In the genomic region with DNA sequence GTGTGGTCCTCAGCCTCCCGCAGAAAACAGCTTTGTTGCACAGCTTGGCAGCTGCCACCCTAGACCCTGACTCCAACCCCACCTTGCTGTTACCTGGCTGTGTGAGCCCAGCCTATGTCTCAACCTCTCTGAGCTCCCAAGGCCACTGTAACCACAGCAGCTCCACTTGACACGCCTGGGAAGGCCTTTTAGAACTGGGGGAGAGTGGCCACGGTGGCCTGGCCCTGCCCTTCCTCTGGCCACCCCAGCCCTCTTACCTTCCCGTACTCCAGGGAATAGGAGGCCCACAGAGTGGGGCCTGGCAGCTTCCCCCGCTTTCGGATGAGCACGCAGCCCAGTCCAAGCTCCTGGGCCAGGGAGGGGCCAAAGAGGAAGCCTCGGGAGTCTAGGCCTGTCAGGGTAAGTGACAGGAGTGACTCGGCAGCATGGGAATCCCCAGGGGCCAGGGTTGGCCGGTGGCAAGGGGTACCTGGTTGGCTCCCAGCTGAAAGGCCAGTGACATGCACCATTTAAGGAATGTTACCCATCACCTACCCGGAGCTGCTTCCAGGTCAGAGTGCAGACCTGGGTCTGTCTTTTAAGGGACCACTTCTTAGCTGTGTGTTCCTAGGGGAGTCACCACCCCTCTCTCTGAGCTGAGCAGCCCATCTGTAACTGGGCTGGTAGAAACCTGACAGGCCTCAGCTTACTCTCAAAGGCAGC, we compare ENCODE assay signal across 8 cellular contexts. TPM values are rescaled to one million over a fixed set of nuclear protein-coding genes. Genes with fewer than 3 reads are reported as not detected.
DNase-seq lines count a peak whose midpoint lies in the region; ATAC-seq and TF ChIP-seq lines count a peak whose summit lies in the region.

No MANE protein-coding gene starts in this region.

- H3K27ac ChIP-seq in A673 (ENCODE audit: low read depth, low read length, poor library complexity, severe bottlenecking) (peak overlapping the region; percentile 94), HCT116 (ENCODE audit: low read depth, low read length) (peak overlapping the region; percentile 100)

- POLR2A ChIA-PET in A673 (lab: Charles Lee; ENCODE audit: low non-redundant PET) (no interaction called here), HCT116 (lab: Charles Lee) (interaction anchor here (0.7 to 3.2 kb wide), 5 partner anchors 9 to 408 kb away, joined by 3 to 16 read pairs (median 10); a partner anchor contains a TSS)
- POLR2A ChIA-PET in activated CD4-positive, alpha-beta memory T cell treated with anti-CD3 and anti-CD28 coated beads, Interleukin-2, amount 10 ng/mL, durations not matched to agents 7 days and 5 days (lab: Charles Lee) = interaction anchor here (0.9 to 11.5 kb wide), 18 partner anchors 9 to 699 kb away, joined by 3 to 249 read pairs (median 4); a partner anchor contains a TSS

- H3K27me3 ChIP-seq in A673 (replicated peaks; ENCODE audit: insufficient read depth, low read depth, low read length, poor library complexity) (no peaks in the 10 kb centered on the region), HCT116 (ENCODE audit: insufficient read depth, low read length) (no peaks in the 10 kb centered on the region)

- H2AFZ ChIP-seq in HCT116 (ENCODE audit: low read depth, low read length, poor library complexity, severe bottlenecking) = no peak overlapping the region

- no TSS peak for BruUV-seq in A673 (replicated peaks; lab: Mats Ljungman, UMichigan)
- no TSS peak for BruUV-seq in HCT116 (replicated peaks; lab: Mats Ljungman, UMichigan)

- no peak for TF ChIP-seq CTCF in A673 (conservative IDR thresholded peaks at IDR 0.05; ENCODE audit: low read depth, low read length)
- no peak for TF ChIP-seq CTCF in HCT116 (IDR thresholded peaks at IDR 0.05 in 2 of 3, conservative IDR thresholded peaks at IDR 0.05 in 1 of 3; ENCODE audit: borderline replicate concordance in 1 of 3, insufficient read depth in 1 of 3, low read depth in 2 of 3, low read length in 2 of 3)
- TF ChIP-seq CTCF in glutamatergic neuron (IDR thresholded peaks at IDR 0.05; ENCODE audit: partially characterized antibody, unreplicated experiment) = no peak
- TF ChIP-seq CTCF in GM10266 (IDR thresholded peaks at IDR 0.05; ENCODE audit: control insufficient read depth, insufficient read depth, low read depth, missing control alignments) = no peak

- H3K79me2 ChIP-seq in HCT116 (ENCODE audit: insufficient read depth, low read length) = peaks cover 55% of the 10 kb centered on the region

- H3K4me3 ChIP-seq in A673 (ENCODE audit: low read depth, low read length, poor library complexity, severe bottlenecking) = peak overlapping the region; percentile 60
- H3K4me3 ChIP-seq in HCT116 (replicated peaks in 1 of 2; ENCODE audit: low read depth in 1 of 2, low read length in 2 of 2) = peak overlapping the region; percentile 72 to 75

- RAD21 ChIA-PET in HCT116 (lab: Charles Lee; ENCODE audit: low non-redundant PET in 1 of 2, low total read pairs in 2 of 2, uncharacterized antibody in 2 of 2, unreplicated experiment in 2 of 2) = no interaction called here

- H3K9ac ChIP-seq in HCT116 (ENCODE audit: low read length) = peak overlapping the region; percentile 87

- peaks cover 36% of the 10 kb centered on the region for H3K4me1 Mint-ChIP-seq in activated CD4-positive, alpha-beta memory T cell treated with anti-CD3 and anti-CD28 coated beads, Interleukin-2, amount 10 ng/mL, durations not matched to agents 7 days and 5 days
- H3K4me1 Mint-ChIP-seq in glutamatergic neuron (ENCODE audit: low read depth, unreplicated experiment) = peaks cover 4% of the 10 kb centered on the region

- CTCF ChIA-PET in A673 (lab: Charles Lee) = interaction anchor here (0.5 kb wide), 1 partner anchor 382 kb away, joined by 6 read pairs; no protein-coding TSS in a partner anchor
- CTCF ChIA-PET in HCT116 (lab: Charles Lee) = interaction anchor here (0.7 to 4.9 kb wide), 5 partner anchors 25 to 361 kb away, joined by 3 to 33 read pairs (median 3); a partner anchor contains a TSS
- CTCF ChIA-PET in activated CD4-positive, alpha-beta memory T cell treated with anti-CD3 and anti-CD28 coated beads, Interleukin-2, amount 10 ng/mL, durations not matched to agents 7 days and 5 days (lab: Charles Lee) = interaction anchor here (1.7 to 5.0 kb wide), 5 partner anchors 26 to 73 kb away, joined by 4 to 36 read pairs (median 19); a partner anchor contains a TSS

- peak overlapping the region; percentile 94 for H3K4me2 ChIP-seq in HCT116 (ENCODE audit: low read length)

- TF ChIP-seq RAD21 in HCT116 (IDR thresholded peaks at IDR 0.05; ENCODE audit: low read depth) = no peak

- TF ChIP-seq POLR2A in HCT116 (IDR thresholded peaks at IDR 0.05; ENCODE audit: borderline replicate concordance, extremely low read depth, insufficient read depth, insufficient read length) = no peak

- intact Hi-C loops in A673 (cut with micrococcal nuclease; ENCODE audit: unreplicated experiment) = loop anchor here (5.0 kb wide), 1 partner anchor 362 kb away; a partner anchor contains a TSS
- intact Hi-C loops in HCT116 (cut with micrococcal nuclease) = loop anchor here (10.0 kb wide), 2 partner anchors 244 to 754 kb away; a partner anchor contains a TSS

- H4K20me1 ChIP-seq in HCT116 (ENCODE audit: insufficient read depth) = peaks cover 4% of the 10 kb centered on the region; the same call in 1 of the 2 replicates

- peaks cover 34% of the 10 kb centered on the region for H3K36me3 Mint-ChIP-seq in activated CD4-positive, alpha-beta memory T cell treated with anti-CD3 and anti-CD28 coated beads, Interleukin-2, amount 10 ng/mL, durations not matched to agents 7 days and 5 days (ENCODE audit: low read depth)
- H3K36me3 Mint-ChIP-seq in glutamatergic neuron (ENCODE audit: unreplicated experiment) = no peaks in the 10 kb centered on the region

- peak; percentile 63 for DNase-seq in A673 (ENCODE audit: low spot score)
- DNase-seq in HCT116 (ENCODE audit: low read depth, low spot score) = no peak
- no peak for DNase-seq in activated CD4-positive, alpha-beta memory T cell treated with anti-CD3 and anti-CD28 coated beads, Interleukin-2, amount 10 ng/mL, durations not matched to agents 7 days and 5 days
- DNase-seq in glutamatergic neuron = no peak
- DNase-seq in stimulated activated CD4-positive, alpha-beta T cell treated with anti-CD3 and anti-CD28 coated beads, Interleukin-4, amount 100 ng/mL, for 24 hours = peak; percentile 58
- no peak for DNase-seq in GM10266 (ENCODE audit: extremely low spot score)

- H3K27ac Mint-ChIP-seq in activated CD4-positive, alpha-beta memory T cell treated with anti-CD3 and anti-CD28 coated beads, Interleukin-2, amount 10 ng/mL, durations not matched to agents 7 days and 5 days = peak overlapping the region; percentile 88
- H3K27ac Mint-ChIP-seq in glutamatergic neuron (ENCODE audit: unreplicated experiment) = no peak overlapping the region

- H3K36me3 ChIP-seq in A673 (ENCODE audit: insufficient read depth, low read length, poor library complexity, severe bottlenecking) = peaks cover 50% of the 10 kb centered on the region
- H3K36me3 ChIP-seq in HCT116 (ENCODE audit: control insufficient read depth in 1 of 2, insufficient read depth in 2 of 2, low read length in 2 of 2) = peaks cover 19 to 53% of the 10 kb centered on the region in 2 experiments; a peak in 3 of 4 replicates

- H3K9me3 ChIP-seq in A673 (ENCODE audit: low read depth, low read length, poor library complexity, severe bottlenecking) (no peaks in the 10 kb centered on the region), HCT116 (ENCODE audit: control insufficient read depth in 1 of 2, insufficient read depth in 1 of 2, low read depth in 1 of 2, low read length in 2 of 2) (no peaks in the 10 kb centered on the region)

- no peaks in the 10 kb centered on the region for H3K27me3 Mint-ChIP-seq in activated CD4-positive, alpha-beta memory T cell treated with anti-CD3 and anti-CD28 coated beads, Interleukin-2, amount 10 ng/mL, durations not matched to agents 7 days and 5 days
- H3K27me3 Mint-ChIP-seq in glutamatergic neuron (ENCODE audit: unreplicated experiment) = peaks cover 1% of the 10 kb centered on the region

- H3K9me2 ChIP-seq in HCT116 (ENCODE audit: insufficient read depth) = no peaks in the 10 kb centered on the region

- H3K9me3 Mint-ChIP-seq in activated CD4-positive, alpha-beta memory T cell treated with anti-CD3 and anti-CD28 coated beads, Interleukin-2, amount 10 ng/mL, durations not matched to agents 7 days and 5 days = no peaks in the 10 kb centered on the region
- no peaks in the 10 kb centered on the region for H3K9me3 Mint-ChIP-seq in glutamatergic neuron (ENCODE audit: unreplicated experiment)

- ATAC-seq in HCT116 (peak; percentile 4; the same call in 1 of the 2 replicates), HG02973 (IDR thresholded peaks at IDR 0.05; ENCODE audit: unreplicated experiment) (no peak), GM19455 (IDR thresholded peaks at IDR 0.05; ENCODE audit: unreplicated experiment) (no peak)

- H3K4me1 ChIP-seq in A673 (ENCODE audit: insufficient read depth, low read length, poor library complexity, severe bottlenecking) (peaks cover 17% of the 10 kb centered on the region), HCT116 (ENCODE audit: control insufficient read depth in 1 of 2, insufficient read depth in 2 of 2, low read length in 2 of 2) (peaks cover 22 to 56% of the 10 kb centered on the region in 2 experiments)

- peak overlapping the region; percentile 92 for H3K4me3 Mint-ChIP-seq in activated CD4-positive, alpha-beta memory T cell treated with anti-CD3 and anti-CD28 coated beads, Interleukin-2, amount 10 ng/mL, durations not matched to agents 7 days and 5 days
- peak overlapping the region; percentile 81 for H3K4me3 Mint-ChIP-seq in glutamatergic neuron (ENCODE audit: unreplicated experiment)

RNA-seq across cellular contexts. Expression of a gene that starts 1.4 kb away (rescaled TPM):
- 129 and 134 TPM in 2 replicates for total RNA-seq in A673 (2021)
- total RNA-seq in HCT116 (2021; ENCODE audit: unreplicated experiment) = 311 TPM
- 329 and 349 TPM in 2 replicates for polyA plus RNA-seq in HCT116 (2012)
- total RNA-seq in activated CD4-positive, alpha-beta memory T cell treated with anti-CD3 and anti-CD28 coated beads, Interleukin-2, amount 10 ng/mL, durations not matched to agents 7 days and 5 days = 100 to 1,000 TPM; 129 to 136 TPM
- 54.4 TPM for total RNA-seq in glutamatergic neuron (ENCODE audit: unreplicated experiment)

RNA-seq across cellular contexts. Expression of a gene that starts 6.7 kb away (rescaled TPM):
- total RNA-seq in A673 (2021) (103 TPM in 2 replicates), HCT116 (2021; ENCODE audit: unreplicated experiment) (160 TPM), glutamatergic neuron (ENCODE audit: unreplicated experiment) (5.6 TPM)
- 123 and 132 TPM in 2 replicates for polyA plus RNA-seq in HCT116 (2012)
- total RNA-seq in activated CD4-positive, alpha-beta memory T cell treated with anti-CD3 and anti-CD28 coated beads, Interleukin-2, amount 10 ng/mL, durations not matched to agents 7 days and 5 days = 100 to 1,000 TPM; 133 to 137 TPM

RNA-seq across cellular contexts. Expression of a gene that starts 25.3 kb away (rescaled TPM):
- total RNA-seq in A673 (2021) (174 and 182 TPM in 2 replicates), HCT116 (2021; ENCODE audit: unreplicated experiment) (224 TPM), glutamatergic neuron (ENCODE audit: unreplicated experiment) (12.3 TPM)
- polyA plus RNA-seq in HCT116 (2012) = 198 and 280 TPM in 2 replicates
- 100 to 1,000 TPM; 308 to 323 TPM for total RNA-seq in activated CD4-positive, alpha-beta memory T cell treated with anti-CD3 and anti-CD28 coated beads, Interleukin-2, amount 10 ng/mL, durations not matched to agents 7 days and 5 days

RNA-seq across cellular contexts. Expression of a gene that starts 46.4 kb away (rescaled TPM):
- total RNA-seq in A673 (2021) (54.8 and 60.6 TPM in 2 replicates), HCT116 (2021; ENCODE audit: unreplicated experiment) (44.6 TPM), glutamatergic neuron (ENCODE audit: unreplicated experiment) (31.7 TPM)
- polyA plus RNA-seq in HCT116 (2012) = 22.7 and 24.3 TPM in 2 replicates
- total RNA-seq in activated CD4-positive, alpha-beta memory T cell treated with anti-CD3 and anti-CD28 coated beads, Interleukin-2, amount 10 ng/mL, durations not matched to agents 7 days and 5 days = 10 to 100 TPM; 35.2 to 38.2 TPM

RNA-seq across cellular contexts. Expression of a gene that starts 46.6 kb away (rescaled TPM):
- total RNA-seq in A673 (2021) (89.9 and 98.6 TPM in 2 replicates), HCT116 (2021; ENCODE audit: unreplicated experiment) (94.1 TPM), glutamatergic neuron (ENCODE audit: unreplicated experiment) (50.6 TPM)
- 141 and 162 TPM in 2 replicates for polyA plus RNA-seq in HCT116 (2012)
- 10 to 100 TPM; 44.9 to 45.8 TPM for total RNA-seq in activated CD4-positive, alpha-beta memory T cell treated with anti-CD3 and anti-CD28 coated beads, Interleukin-2, amount 10 ng/mL, durations not matched to agents 7 days and 5 days

Comparison
In these comparisons a context has a peak if more than half of its experiments do, and no peak if none do; other contexts are left out.
1. DNase-seq: peak in A673 (single experiment) and stimulated activated CD4-positive, alpha-beta T cell treated with anti-CD3 and anti-CD28 coated beads, Interleukin-4, amount 100 ng/mL, for 24 hours (single experiment); none in HCT116 (single experiment), activated CD4-positive, alpha-beta memory T cell treated with anti-CD3 and anti-CD28 coated beads, Interleukin-2, amount 10 ng/mL, durations not matched to agents 7 days and 5 days (single experiment), glutamatergic neuron (single experiment) and GM10266 (single experiment).
2. RNA of a gene that starts 6.7 kb away (total RNA-seq): 160 TPM in HCT116 (single experiment), 133 to 137 TPM in activated CD4-positive, alpha-beta memory T cell treated with anti-CD3 and anti-CD28 coated beads, Interleukin-2, amount 10 ng/mL, durations not matched to agents 7 days and 5 days and 103 TPM in A673; 5.6 TPM in glutamatergic neuron (single experiment); every median in the first group is over 10 times any median in the second.
3. RNA of a gene that starts 25.3 kb away (total RNA-seq): 308 to 323 TPM in activated CD4-positive, alpha-beta memory T cell treated with anti-CD3 and anti-CD28 coated beads, Interleukin-2, amount 10 ng/mL, durations not matched to agents 7 days and 5 days, 224 TPM in HCT116 (single experiment) and 174 to 182 TPM in A673; 12.3 TPM in glutamatergic neuron (single experiment); every median in the first group is over 10 times any median in the second.